ENCODE assay signal across 2 cellular contexts in the genomic region with DNA sequence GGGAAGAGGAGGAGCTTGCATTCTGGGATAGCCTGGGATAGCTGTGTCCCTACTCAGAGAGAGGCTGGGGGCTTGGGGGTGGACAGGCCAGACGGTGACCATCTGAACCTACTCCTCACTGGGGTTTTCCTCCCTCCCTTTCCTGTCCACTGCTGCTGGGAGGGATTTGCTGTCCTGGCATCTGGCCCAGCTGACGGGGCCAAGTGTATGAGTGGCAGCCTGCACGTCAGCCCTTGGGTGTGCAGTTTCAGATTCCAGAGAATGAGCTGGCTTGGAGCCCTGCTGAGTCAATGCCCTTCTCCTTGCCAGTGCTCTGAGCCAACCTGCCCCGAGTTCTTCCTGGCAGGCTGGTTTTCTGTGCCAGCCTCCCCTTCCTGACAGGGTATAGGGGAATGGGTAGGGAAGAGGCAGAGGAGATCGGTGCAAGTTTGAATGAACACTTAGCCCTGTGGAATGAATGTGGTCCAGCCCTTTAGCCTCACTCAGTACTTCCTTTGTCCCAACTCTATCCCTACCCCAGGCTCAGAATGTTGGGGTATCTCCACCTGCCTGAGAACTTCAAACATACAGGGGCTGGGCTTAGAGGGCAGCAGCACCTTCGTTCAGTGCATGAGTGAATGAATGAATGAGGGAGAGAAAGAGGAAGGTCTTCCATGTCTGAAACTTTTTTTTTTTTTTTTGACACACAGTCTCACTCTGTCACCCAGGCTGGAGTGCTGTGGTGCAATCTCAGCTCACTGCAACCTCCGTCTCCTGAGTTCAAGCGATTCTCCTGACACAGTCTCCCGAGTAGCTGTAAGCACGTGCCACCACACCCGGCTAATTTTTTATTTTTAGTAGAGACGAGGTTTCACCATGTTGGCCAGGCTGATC.
TF ChIP-seq lines count a peak whose summit lies in the region.

No MANE protein-coding gene starts in this region.

TF ChIP-seq in SK-N-SH, 30 proteins besides CTCF, POLR2A, EP300 and RAD21 (continues in another document):
- TF ChIP-seq FOXM1 (IDR thresholded peaks at IDR 0.05; ENCODE audit: low read depth) (no peak), TCF12 (IDR thresholded peaks at IDR 0.05) (peak; percentile 92), CHD2 (IDR thresholded peaks at IDR 0.05; ENCODE audit: low read length, partially characterized antibody) (peak; percentile 69), TAF1 (IDR thresholded peaks at IDR 0.05; ENCODE audit: borderline replicate concordance, low read depth, low read length) (no peak), RCOR1 (IDR thresholded peaks at IDR 0.05; ENCODE audit: low read length) (0 out of 2 replicates have a peak, but pooled peaks have one; percentile 43), RXRA (IDR thresholded peaks at IDR 0.05; ENCODE audit: borderline replicate concordance, low read depth) (peak; percentile 97), JUND (IDR thresholded peaks at IDR 0.05) (peak; percentile 90; the same call in 1 of the 2 replicates), SIN3A (IDR thresholded peaks at IDR 0.05; ENCODE audit: borderline replicate concordance, low read depth, low read length) (peak; percentile 83; the same call in 1 of the 2 replicates), RFX5 (IDR thresholded peaks at IDR 0.05; ENCODE audit: low read length) (no peak), GATA2 (CRISPR knock-in tag; IDR thresholded peaks at IDR 0.05) (no peak), NRF1 (IDR thresholded peaks at IDR 0.05; ENCODE audit: low read depth, low read length) (no peak), GABPA (IDR thresholded peaks at IDR 0.05; ENCODE audit: low read depth) (peak; percentile 33; the same call in 1 of the 2 replicates), NFIC (IDR thresholded peaks at IDR 0.05; ENCODE audit: borderline replicate concordance) (peak; percentile 100), ELF1 (IDR thresholded peaks at IDR 0.05) (peak; percentile 64), MEF2A (IDR thresholded peaks at IDR 0.05; ENCODE audit: borderline replicate concordance, low read depth) (peak; percentile 22; the same call in 1 of the 2 replicates), EZH2phosphoT487 (IDR thresholded peaks at IDR 0.05; ENCODE audit: borderline replicate concordance, low read depth) (no peak), FOXJ3 (CRISPR knock-in tag; IDR thresholded peaks at IDR 0.05) (no peak), POLR2AphosphoS5 (IDR thresholded peaks at IDR 0.05; ENCODE audit: low read depth, low read length) (peak; percentile 88; the same call in 1 of the 2 replicates)
- TF ChIP-seq, protein P1, sequence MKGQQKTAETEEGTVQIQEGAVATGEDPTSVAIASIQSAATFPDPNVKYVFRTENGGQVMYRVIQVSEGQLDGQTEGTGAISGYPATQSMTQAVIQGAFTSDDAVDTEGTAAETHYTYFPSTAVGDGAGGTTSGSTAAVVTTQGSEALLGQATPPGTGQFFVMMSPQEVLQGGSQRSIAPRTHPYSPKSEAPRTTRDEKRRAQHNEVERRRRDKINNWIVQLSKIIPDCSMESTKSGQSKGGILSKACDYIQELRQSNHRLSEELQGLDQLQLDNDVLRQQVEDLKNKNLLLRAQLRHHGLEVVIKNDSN (IDR thresholded peaks at IDR 0.05; ENCODE audit: borderline replicate concordance, low read depth), result no peak
- TF ChIP-seq, protein P2, sequence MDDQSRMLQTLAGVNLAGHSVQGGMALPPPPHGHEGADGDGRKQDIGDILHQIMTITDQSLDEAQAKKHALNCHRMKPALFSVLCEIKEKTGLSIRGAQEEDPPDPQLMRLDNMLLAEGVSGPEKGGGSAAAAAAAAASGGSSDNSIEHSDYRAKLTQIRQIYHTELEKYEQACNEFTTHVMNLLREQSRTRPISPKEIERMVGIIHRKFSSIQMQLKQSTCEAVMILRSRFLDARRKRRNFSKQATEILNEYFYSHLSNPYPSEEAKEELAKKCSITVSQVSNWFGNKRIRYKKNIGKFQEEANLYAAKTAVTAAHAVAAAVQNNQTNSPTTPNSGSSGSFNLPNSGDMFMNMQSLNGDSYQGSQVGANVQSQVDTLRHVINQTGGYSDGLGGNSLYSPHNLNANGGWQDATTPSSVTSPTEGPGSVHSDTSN (IDR thresholded peaks at IDR 0.05), result peak; percentile 98
- TF ChIP-seq, protein P3, sequence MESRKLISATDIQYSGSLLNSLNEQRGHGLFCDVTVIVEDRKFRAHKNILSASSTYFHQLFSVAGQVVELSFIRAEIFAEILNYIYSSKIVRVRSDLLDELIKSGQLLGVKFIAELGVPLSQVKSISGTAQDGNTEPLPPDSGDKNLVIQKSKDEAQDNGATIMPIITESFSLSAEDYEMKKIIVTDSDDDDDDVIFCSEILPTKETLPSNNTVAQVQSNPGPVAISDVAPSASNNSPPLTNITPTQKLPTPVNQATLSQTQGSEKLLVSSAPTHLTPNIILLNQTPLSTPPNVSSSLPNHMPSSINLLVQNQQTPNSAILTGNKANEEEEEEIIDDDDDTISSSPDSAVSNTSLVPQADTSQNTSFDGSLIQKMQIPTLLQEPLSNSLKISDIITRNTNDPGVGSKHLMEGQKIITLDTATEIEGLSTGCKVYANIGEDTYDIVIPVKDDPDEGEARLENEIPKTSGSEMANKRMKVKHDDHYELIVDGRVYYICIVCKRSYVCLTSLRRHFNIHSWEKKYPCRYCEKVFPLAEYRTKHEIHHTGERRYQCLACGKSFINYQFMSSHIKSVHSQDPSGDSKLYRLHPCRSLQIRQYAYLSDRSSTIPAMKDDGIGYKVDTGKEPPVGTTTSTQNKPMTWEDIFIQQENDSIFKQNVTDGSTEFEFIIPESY (IDR thresholded peaks at IDR 0.05; ENCODE audit: borderline replicate concordance, low read depth), result peak; percentile 86
- TF ChIP-seq, protein P4, sequence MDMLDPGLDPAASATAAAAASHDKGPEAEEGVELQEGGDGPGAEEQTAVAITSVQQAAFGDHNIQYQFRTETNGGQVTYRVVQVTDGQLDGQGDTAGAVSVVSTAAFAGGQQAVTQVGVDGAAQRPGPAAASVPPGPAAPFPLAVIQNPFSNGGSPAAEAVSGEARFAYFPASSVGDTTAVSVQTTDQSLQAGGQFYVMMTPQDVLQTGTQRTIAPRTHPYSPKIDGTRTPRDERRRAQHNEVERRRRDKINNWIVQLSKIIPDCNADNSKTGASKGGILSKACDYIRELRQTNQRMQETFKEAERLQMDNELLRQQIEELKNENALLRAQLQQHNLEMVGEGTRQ (IDR thresholded peaks at IDR 0.05; ENCODE audit: borderline replicate concordance, low read depth, low read length), result no peak
- TF ChIP-seq, protein P5, sequence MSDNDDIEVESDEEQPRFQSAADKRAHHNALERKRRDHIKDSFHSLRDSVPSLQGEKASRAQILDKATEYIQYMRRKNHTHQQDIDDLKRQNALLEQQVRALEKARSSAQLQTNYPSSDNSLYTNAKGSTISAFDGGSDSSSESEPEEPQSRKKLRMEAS (IDR thresholded peaks at IDR 0.05; ENCODE audit: low read depth), result peak; percentile 75
- TF ChIP-seq, protein P6, sequence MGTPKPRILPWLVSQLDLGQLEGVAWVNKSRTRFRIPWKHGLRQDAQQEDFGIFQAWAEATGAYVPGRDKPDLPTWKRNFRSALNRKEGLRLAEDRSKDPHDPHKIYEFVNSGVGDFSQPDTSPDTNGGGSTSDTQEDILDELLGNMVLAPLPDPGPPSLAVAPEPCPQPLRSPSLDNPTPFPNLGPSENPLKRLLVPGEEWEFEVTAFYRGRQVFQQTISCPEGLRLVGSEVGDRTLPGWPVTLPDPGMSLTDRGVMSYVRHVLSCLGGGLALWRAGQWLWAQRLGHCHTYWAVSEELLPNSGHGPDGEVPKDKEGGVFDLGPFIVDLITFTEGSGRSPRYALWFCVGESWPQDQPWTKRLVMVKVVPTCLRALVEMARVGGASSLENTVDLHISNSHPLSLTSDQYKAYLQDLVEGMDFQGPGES (IDR thresholded peaks at IDR 0.05; ENCODE audit: low read depth, low read length), result no peak

TF ChIP-seq in GM23338, 12 proteins besides CTCF, POLR2A, EP300 and RAD21:
- TF ChIP-seq, protein P7, sequence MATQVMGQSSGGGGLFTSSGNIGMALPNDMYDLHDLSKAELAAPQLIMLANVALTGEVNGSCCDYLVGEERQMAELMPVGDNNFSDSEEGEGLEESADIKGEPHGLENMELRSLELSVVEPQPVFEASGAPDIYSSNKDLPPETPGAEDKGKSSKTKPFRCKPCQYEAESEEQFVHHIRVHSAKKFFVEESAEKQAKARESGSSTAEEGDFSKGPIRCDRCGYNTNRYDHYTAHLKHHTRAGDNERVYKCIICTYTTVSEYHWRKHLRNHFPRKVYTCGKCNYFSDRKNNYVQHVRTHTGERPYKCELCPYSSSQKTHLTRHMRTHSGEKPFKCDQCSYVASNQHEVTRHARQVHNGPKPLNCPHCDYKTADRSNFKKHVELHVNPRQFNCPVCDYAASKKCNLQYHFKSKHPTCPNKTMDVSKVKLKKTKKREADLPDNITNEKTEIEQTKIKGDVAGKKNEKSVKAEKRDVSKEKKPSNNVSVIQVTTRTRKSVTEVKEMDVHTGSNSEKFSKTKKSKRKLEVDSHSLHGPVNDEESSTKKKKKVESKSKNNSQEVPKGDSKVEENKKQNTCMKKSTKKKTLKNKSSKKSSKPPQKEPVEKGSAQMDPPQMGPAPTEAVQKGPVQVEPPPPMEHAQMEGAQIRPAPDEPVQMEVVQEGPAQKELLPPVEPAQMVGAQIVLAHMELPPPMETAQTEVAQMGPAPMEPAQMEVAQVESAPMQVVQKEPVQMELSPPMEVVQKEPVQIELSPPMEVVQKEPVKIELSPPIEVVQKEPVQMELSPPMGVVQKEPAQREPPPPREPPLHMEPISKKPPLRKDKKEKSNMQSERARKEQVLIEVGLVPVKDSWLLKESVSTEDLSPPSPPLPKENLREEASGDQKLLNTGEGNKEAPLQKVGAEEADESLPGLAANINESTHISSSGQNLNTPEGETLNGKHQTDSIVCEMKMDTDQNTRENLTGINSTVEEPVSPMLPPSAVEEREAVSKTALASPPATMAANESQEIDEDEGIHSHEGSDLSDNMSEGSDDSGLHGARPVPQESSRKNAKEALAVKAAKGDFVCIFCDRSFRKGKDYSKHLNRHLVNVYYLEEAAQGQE (IDR thresholded peaks at IDR 0.05; ENCODE audit: unreplicated experiment), result no peak
- TF ChIP-seq ZNF114 (CRISPR knock-in tag; IDR thresholded peaks at IDR 0.05), result no peak
- TF ChIP-seq NANOG (IDR thresholded peaks at IDR 0.05; ENCODE audit: borderline replicate concordance), result no peak
- TF ChIP-seq, protein P8, sequence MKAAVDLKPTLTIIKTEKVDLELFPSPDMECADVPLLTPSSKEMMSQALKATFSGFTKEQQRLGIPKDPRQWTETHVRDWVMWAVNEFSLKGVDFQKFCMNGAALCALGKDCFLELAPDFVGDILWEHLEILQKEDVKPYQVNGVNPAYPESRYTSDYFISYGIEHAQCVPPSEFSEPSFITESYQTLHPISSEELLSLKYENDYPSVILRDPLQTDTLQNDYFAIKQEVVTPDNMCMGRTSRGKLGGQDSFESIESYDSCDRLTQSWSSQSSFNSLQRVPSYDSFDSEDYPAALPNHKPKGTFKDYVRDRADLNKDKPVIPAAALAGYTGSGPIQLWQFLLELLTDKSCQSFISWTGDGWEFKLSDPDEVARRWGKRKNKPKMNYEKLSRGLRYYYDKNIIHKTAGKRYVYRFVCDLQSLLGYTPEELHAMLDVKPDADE (IDR thresholded peaks at IDR 0.05), result no peak
- TF ChIP-seq STAT1 (IDR thresholded peaks at IDR 0.05; ENCODE audit: unreplicated experiment), result no peak
- TF ChIP-seq POLR2AphosphoS5 (IDR thresholded peaks at IDR 0.05; ENCODE audit: low read depth), result no peak
- TF ChIP-seq, protein P9, sequence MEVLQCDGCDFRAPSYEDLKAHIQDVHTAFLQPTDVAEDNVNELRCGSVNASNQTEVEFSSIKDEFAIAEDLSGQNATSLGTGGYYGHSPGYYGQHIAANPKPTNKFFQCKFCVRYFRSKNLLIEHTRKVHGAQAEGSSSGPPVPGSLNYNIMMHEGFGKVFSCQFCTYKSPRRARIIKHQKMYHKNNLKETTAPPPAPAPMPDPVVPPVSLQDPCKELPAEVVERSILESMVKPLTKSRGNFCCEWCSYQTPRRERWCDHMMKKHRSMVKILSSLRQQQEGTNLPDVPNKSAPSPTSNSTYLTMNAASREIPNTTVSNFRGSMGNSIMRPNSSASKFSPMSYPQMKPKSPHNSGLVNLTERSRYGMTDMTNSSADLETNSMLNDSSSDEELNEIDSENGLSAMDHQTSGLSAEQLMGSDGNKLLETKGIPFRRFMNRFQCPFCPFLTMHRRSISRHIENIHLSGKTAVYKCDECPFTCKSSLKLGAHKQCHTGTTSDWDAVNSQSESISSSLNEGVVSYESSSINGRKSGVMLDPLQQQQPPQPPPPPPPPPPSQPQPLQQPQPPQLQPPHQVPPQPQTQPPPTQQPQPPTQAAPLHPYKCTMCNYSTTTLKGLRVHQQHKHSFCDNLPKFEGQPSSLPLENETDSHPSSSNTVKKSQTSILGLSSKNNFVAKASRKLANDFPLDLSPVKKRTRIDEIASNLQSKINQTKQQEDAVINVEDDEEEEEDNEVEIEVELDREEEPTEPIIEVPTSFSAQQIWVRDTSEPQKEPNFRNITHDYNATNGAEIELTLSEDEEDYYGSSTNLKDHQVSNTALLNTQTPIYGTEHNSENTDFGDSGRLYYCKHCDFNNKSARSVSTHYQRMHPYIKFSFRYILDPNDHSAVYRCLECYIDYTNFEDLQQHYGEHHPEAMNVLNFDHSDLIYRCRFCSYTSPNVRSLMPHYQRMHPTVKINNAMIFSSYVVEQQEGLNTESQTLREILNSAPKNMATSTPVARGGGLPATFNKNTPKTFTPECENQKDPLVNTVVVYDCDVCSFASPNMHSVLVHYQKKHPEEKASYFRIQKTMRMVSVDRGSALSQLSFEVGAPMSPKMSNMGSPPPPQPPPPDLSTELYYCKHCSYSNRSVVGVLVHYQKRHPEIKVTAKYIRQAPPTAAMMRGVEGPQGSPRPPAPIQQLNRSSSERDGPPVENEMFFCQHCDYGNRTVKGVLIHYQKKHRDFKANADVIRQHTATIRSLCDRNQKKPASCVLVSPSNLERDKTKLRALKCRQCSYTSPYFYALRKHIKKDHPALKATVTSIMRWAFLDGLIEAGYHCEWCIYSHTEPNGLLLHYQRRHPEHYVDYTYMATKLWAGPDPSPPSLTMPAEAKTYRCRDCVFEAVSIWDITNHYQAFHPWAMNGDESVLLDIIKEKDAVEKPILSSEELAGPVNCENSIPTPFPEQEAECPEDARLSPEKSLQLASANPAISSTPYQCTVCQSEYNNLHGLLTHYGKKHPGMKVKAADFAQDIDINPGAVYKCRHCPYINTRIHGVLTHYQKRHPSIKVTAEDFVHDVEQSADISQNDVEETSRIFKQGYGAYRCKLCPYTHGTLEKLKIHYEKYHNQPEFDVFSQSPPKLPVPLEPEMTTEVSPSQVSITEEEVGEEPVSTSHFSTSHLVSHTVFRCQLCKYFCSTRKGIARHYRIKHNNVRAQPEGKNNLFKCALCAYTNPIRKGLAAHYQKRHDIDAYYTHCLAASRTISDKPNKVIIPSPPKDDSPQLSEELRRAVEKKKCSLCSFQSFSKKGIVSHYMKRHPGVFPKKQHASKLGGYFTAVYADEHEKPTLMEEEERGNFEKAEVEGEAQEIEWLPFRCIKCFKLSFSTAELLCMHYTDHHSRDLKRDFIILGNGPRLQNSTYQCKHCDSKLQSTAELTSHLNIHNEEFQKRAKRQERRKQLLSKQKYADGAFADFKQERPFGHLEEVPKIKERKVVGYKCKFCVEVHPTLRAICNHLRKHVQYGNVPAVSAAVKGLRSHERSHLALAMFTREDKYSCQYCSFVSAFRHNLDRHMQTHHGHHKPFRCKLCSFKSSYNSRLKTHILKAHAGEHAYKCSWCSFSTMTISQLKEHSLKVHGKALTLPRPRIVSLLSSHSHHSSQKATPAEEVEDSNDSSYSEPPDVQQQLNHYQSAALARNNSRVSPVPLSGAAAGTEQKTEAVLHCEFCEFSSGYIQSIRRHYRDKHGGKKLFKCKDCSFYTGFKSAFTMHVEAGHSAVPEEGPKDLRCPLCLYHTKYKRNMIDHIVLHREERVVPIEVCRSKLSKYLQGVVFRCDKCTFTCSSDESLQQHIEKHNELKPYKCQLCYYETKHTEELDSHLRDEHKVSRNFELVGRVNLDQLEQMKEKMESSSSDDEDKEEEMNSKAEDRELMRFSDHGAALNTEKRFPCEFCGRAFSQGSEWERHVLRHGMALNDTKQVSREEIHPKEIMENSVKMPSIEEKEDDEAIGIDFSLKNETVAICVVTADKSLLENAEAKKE (CRISPR knock-in tag; IDR thresholded peaks at IDR 0.05), result no peak
- no peak for TF ChIP-seq ZNF331 (CRISPR knock-in tag; IDR thresholded peaks at IDR 0.05; ENCODE audit: low read depth)
- no peak for TF ChIP-seq EZH2 (IDR thresholded peaks at IDR 0.05; ENCODE audit: low read depth, unreplicated experiment)
- no peak for TF ChIP-seq EZH2phosphoT487 (IDR thresholded peaks at IDR 0.05; ENCODE audit: unreplicated experiment)
- no peak for TF ChIP-seq CREB1 (CRISPR knock-in tag; IDR thresholded peaks at IDR 0.05; ENCODE audit: low read depth)
- no peak for TF ChIP-seq JUNB (IDR thresholded peaks at IDR 0.05; ENCODE audit: unreplicated experiment)
